17 cellular contexts compared by ENCODE assay signal in genomic region chr2:210366675-210367080, GRCh38. TPM values are rescaled to one million over a fixed set of nuclear protein-coding genes. Genes with fewer than 3 reads are reported as not detected.
DNase-seq lines count a peak whose midpoint lies in the region; ATAC-seq and TF ChIP-seq lines count a peak whose summit lies in the region.
"Had no signal": no experiment of that assay in that cellular context is flagged by ENCODE, and none has a peak within 500 bp of the region (broad histone marks: within the 10 kb centered on the region; RNA-seq: fewer than 3 reads in every experiment).

No MANE protein-coding gene starts in this region.

- H3K27ac ChIP-seq in H9 (ENCODE audit: insufficient read length, low read depth, low read length) (no peak overlapping the region), aorta (ENCODE audit: low read depth in 1 of 2, low read length in 2 of 2) (no peak overlapping the region)
- H3K27ac ChIP-seq: skin epidermis, suprapubic skin had no signal

- no peaks in the 10 kb centered on the region for H3K23me2 ChIP-seq in H9 (ENCODE audit: insufficient read length, low read depth, low read length, poor library complexity, severe bottlenecking)

- no peaks in the 10 kb centered on the region for H3K79me2 ChIP-seq in H9 (ENCODE audit: insufficient read depth, low read length)

- no peak for TF ChIP-seq CTCF in H9 (conservative IDR thresholded peaks at IDR 0.05)

- H3K9me3 ChIP-seq in NT2/D1 (ENCODE audit: insufficient read depth, low read length) (0 out of 2 replicates have a peak, but pooled peaks cover 3% of the 10 kb centered on the region), H9 (ENCODE audit: control insufficient read depth, low read depth, low read length) (no peaks in the 10 kb centered on the region), aorta (ENCODE audit: control insufficient read depth, low read length) (no peaks in the 10 kb centered on the region)
- H3K9me3 ChIP-seq: suprapubic skin had no signal

- H3K9me3 Mint-ChIP-seq in stimulated activated memory B cell treated with anti-CD40 and anti-IgM and Interleukin-4, amounts not matched to agents 10 μg/mL and 1 μg/mL and 100 μg/mL, for 72 hours, result no peaks in the 10 kb centered on the region
- no peaks in the 10 kb centered on the region for H3K9me3 Mint-ChIP-seq in H9
- H3K9me3 Mint-ChIP-seq: activated naive CD8-positive, alpha-beta T cell treated with anti-CD3 and anti-CD28 coated beads, Interleukin-2, amount 50 U/mL, for 24 hours; activated T-cell treated with anti-CD3 and anti-CD28 coated beads, Interleukin-2, amount 50 U/mL, for 24 hours had no signal

- no peak overlapping the region for H3K4me3 Mint-ChIP-seq in stimulated activated memory B cell treated with anti-CD40 and anti-IgM and Interleukin-4, amounts not matched to agents 10 μg/mL and 1 μg/mL and 100 μg/mL, for 72 hours
- no peak overlapping the region for H3K4me3 Mint-ChIP-seq in H9
- H3K4me3 Mint-ChIP-seq: activated CD4-positive, alpha-beta T cell treated with anti-CD3 and anti-CD28 coated beads for 36 hours; activated naive CD8-positive, alpha-beta T cell treated with anti-CD3 and anti-CD28 coated beads, Interleukin-2, amount 50 U/mL, for 24 hours; activated T-cell treated with anti-CD3 and anti-CD28 coated beads, Interleukin-2, amount 50 U/mL, for 24 hours had no signal

- H3K4me3 ChIP-seq in NT2/D1 (ENCODE audit: insufficient read length, low read depth), result no peak overlapping the region
- H3K4me3 ChIP-seq in aorta (ENCODE audit: low read length in 2 of 2), result no peak overlapping the region
- H3K4me3 ChIP-seq: lung, skin epidermis, suprapubic skin had no signal

- H2BK12ac ChIP-seq in H9 (ENCODE audit: insufficient read length, low read depth, low read length), result no peak overlapping the region

- no peaks in the 10 kb centered on the region for H4K20me1 ChIP-seq in H9 (ENCODE audit: control insufficient read depth, insufficient read depth, insufficient read length)

- H3K27me3 Mint-ChIP-seq in stimulated activated memory B cell treated with anti-CD40 and anti-IgM and Interleukin-4, amounts not matched to agents 10 μg/mL and 1 μg/mL and 100 μg/mL, for 72 hours, result peaks cover 4% of the 10 kb centered on the region
- no peaks in the 10 kb centered on the region; the same call in 1 of the 2 replicates for H3K27me3 Mint-ChIP-seq in H9 (ENCODE audit: low read depth)
- H3K27me3 Mint-ChIP-seq: activated naive CD8-positive, alpha-beta T cell treated with anti-CD3 and anti-CD28 coated beads, Interleukin-2, amount 50 U/mL, for 24 hours; activated T-cell treated with anti-CD3 and anti-CD28 coated beads, Interleukin-2, amount 50 U/mL, for 24 hours had no signal

- no peak overlapping the region for H2BK5ac ChIP-seq in H9 (ENCODE audit: insufficient read length, low read length)

- DNase-seq in NT2/D1 (ENCODE audit: low read depth, low spot score), result peak; percentile 9
- DNase-seq in H9, result no peak
- no peak for DNase-seq in aorta
- DNase-seq: activated CD4-positive, alpha-beta T cell treated with anti-CD3 and anti-CD28 coated beads for 36 hours; activated naive CD8-positive, alpha-beta T cell treated with anti-CD3 and anti-CD28 coated beads, Interleukin-2, amount 50 U/mL, for 24 hours; activated T-cell treated with anti-CD3 and anti-CD28 coated beads, Interleukin-2, amount 50 U/mL, for 24 hours; NCI-H226; T-helper 1 cell had no signal

- no peak overlapping the region for H3K23ac ChIP-seq in H9 (ENCODE audit: insufficient read length, low read depth, low read length)

- no peak overlapping the region for H2BK20ac ChIP-seq in H9 (ENCODE audit: low read depth, low read length, poor library complexity, severe bottlenecking)

- no peak overlapping the region for H3K14ac ChIP-seq in H9 (ENCODE audit: insufficient read depth, low read length)

- no peaks in the 10 kb centered on the region for H3K36me3 ChIP-seq in NT2/D1 (ENCODE audit: insufficient read depth, insufficient read length, low read length)
- no peaks in the 10 kb centered on the region for H3K36me3 ChIP-seq in aorta (ENCODE audit: control insufficient read depth in 1 of 2, insufficient read depth in 2 of 2, low read length in 1 of 2)
- H3K36me3 ChIP-seq: suprapubic skin had no signal

- no peaks in the 10 kb centered on the region for H3K4me1 Mint-ChIP-seq in stimulated activated memory B cell treated with anti-CD40 and anti-IgM and Interleukin-4, amounts not matched to agents 10 μg/mL and 1 μg/mL and 100 μg/mL, for 72 hours
- H3K4me1 Mint-ChIP-seq in H9, result peaks cover 3 to 5% of the 10 kb centered on the region in 2 experiments
- H3K4me1 Mint-ChIP-seq: activated CD4-positive, alpha-beta T cell treated with anti-CD3 and anti-CD28 coated beads for 36 hours; activated naive CD8-positive, alpha-beta T cell treated with anti-CD3 and anti-CD28 coated beads, Interleukin-2, amount 50 U/mL, for 24 hours had no signal

- H3K4ac ChIP-seq in H9 (ENCODE audit: low read depth, low read length), result no peak overlapping the region

- ATAC-seq in GM19452 (IDR thresholded peaks at IDR 0.05; ENCODE audit: unreplicated experiment) (peak; percentile 67), HG03064 (IDR thresholded peaks at IDR 0.05; ENCODE audit: low read depth, unreplicated experiment) (peak; percentile 79), aorta (ENCODE audit: low FRiP score) (no peak), GM19324 (IDR thresholded peaks at IDR 0.05; ENCODE audit: low FRiP score, unreplicated experiment) (no peak)
- ATAC-seq in stimulated activated memory B cell treated with anti-CD40 and anti-IgM and Interleukin-4, amounts not matched to agents 10 μg/mL and 1 μg/mL and 100 μg/mL, for 72 hours, result peak; percentile 42
- ATAC-seq: activated CD4-positive, alpha-beta T cell treated with anti-CD3 and anti-CD28 coated beads for 36 hours; activated naive CD8-positive, alpha-beta T cell treated with anti-CD3 and anti-CD28 coated beads, Interleukin-2, amount 50 U/mL, for 24 hours; Panc1 had no signal

- no peak overlapping the region for H4K91ac ChIP-seq in H9 (ENCODE audit: insufficient read length, low read depth, low read length)

- no peak overlapping the region for H2BK15ac ChIP-seq in H9 (ENCODE audit: low read depth, low read length)

- H3K18ac ChIP-seq in H9 (ENCODE audit: insufficient read length, low read depth, low read length), result no peak overlapping the region

- H3K27ac Mint-ChIP-seq in stimulated activated memory B cell treated with anti-CD40 and anti-IgM and Interleukin-4, amounts not matched to agents 10 μg/mL and 1 μg/mL and 100 μg/mL, for 72 hours, result no peak overlapping the region
- no peak overlapping the region for H3K27ac Mint-ChIP-seq in H9
- H3K27ac Mint-ChIP-seq: activated CD4-positive, alpha-beta T cell treated with anti-CD3 and anti-CD28 coated beads for 36 hours; activated naive CD8-positive, alpha-beta T cell treated with anti-CD3 and anti-CD28 coated beads, Interleukin-2, amount 50 U/mL, for 24 hours; activated T-cell treated with anti-CD3 and anti-CD28 coated beads, Interleukin-2, amount 50 U/mL, for 24 hours had no signal

- H3K79me1 ChIP-seq in H9 (ENCODE audit: insufficient read depth, low read depth, low read length, poor library complexity, severe bottlenecking), result no peaks in the 10 kb centered on the region

- H3K4me2 ChIP-seq in H9 (ENCODE audit: insufficient read depth, insufficient read length, low read length), result no peak overlapping the region

- H3K9ac ChIP-seq in NT2/D1 (ENCODE audit: insufficient read length, low read depth) (no peak overlapping the region), H9 (ENCODE audit: extremely low read depth, insufficient read length, low read length) (no peak overlapping the region)

- H4K5ac ChIP-seq in H9 (ENCODE audit: insufficient read length, low read depth, low read length), result no peak overlapping the region

- no peaks in the 10 kb centered on the region for H3K36me3 Mint-ChIP-seq in stimulated activated memory B cell treated with anti-CD40 and anti-IgM and Interleukin-4, amounts not matched to agents 10 μg/mL and 1 μg/mL and 100 μg/mL, for 72 hours
- no peaks in the 10 kb centered on the region; a peak in 1 of 7 replicates for H3K36me3 Mint-ChIP-seq in H9 (ENCODE audit: insufficient read depth in 1 of 3, low read depth in 3 of 3)

- H2AK5ac ChIP-seq in H9 (ENCODE audit: insufficient read length, low read length), result no peak overlapping the region

- H2AFZ ChIP-seq in H9 (ENCODE audit: low read length), result no peak overlapping the region

- H3K4me1 ChIP-seq in NT2/D1 (ENCODE audit: insufficient read depth, insufficient read length) (no peaks in the 10 kb centered on the region), H9 (ENCODE audit: insufficient read depth, low read length) (no peaks in the 10 kb centered on the region; the same call in 1 of the 2 replicates), aorta (ENCODE audit: control insufficient read depth in 1 of 2, insufficient read depth in 2 of 2, low read length in 2 of 2) (no peaks in the 10 kb centered on the region)
- H3K4me1 ChIP-seq: suprapubic skin had no signal

- no peak overlapping the region for H4K8ac ChIP-seq in H9 (replicated peaks; ENCODE audit: insufficient read length, low read depth, low read length)

- H3T11ph ChIP-seq in H9 (ENCODE audit: low read length), result no peak overlapping the region

- no peak overlapping the region for H3K56ac ChIP-seq in H9 (ENCODE audit: insufficient read length, low read depth, low read length)

- H2BK120ac ChIP-seq in H9 (ENCODE audit: low read depth, low read length, poor library complexity, severe bottlenecking), result no peak overlapping the region

- WGBS in H9 (ENCODE audit: extremely low coverage, insufficient read length, low lambda C conversion rate), result no CpG with 5 or more reads among the region's 2 CpGs
- WGBS in aorta, 2 donors, result 36 to 53% methylated on average over 2 of the region's 2 CpGs

- H3K27me3 ChIP-seq in NT2/D1 (ENCODE audit: insufficient read depth, insufficient read length) (no peaks in the 10 kb centered on the region), H9 (ENCODE audit: insufficient read depth, low read length) (no peaks in the 10 kb centered on the region), aorta (ENCODE audit: control insufficient read depth in 1 of 2, insufficient read depth in 2 of 2, low read length in 1 of 2) (peaks cover 0 to 2% of the 10 kb centered on the region in 2 donors)
- H3K27me3 ChIP-seq: suprapubic skin had no signal

- intact Hi-C loops in aorta (cut with DNase I), result no loop called here

RNA-seq across cellular contexts. Expression of gene MYL1, which starts 51.7 kb away (rescaled TPM):
- not detected in 2 replicates for total RNA-seq in H9 (2021)
- not detected for total RNA-seq in aorta
- polyA plus RNA-seq in aorta, result under 1 TPM in 1 of 2 donors, not detected in 1; 0.56 TPM
- total RNA-seq: activated CD4-positive, alpha-beta T cell treated with anti-CD3 and anti-CD28 coated beads for 36 hours; H1; lung; suprapubic skin had no signal
- polyA plus RNA-seq: H1 had no signal

Comparison
In these comparisons a context has a peak if more than half of its experiments do, and no peak if none do; other contexts are left out.
1. ATAC-seq: peak in GM19452 (single experiment), HG03064 (single experiment) and stimulated activated memory B cell treated with anti-CD40 and anti-IgM and Interleukin-4, amounts not matched to agents 10 μg/mL and 1 μg/mL and 100 μg/mL, for 72 hours (single experiment); none in aorta (single experiment) and GM19324 (single experiment).